Comparison of ENCODE assay signal across 8 cellular contexts in genomic region chr1:202958544-202959275, GRCh38. TPM values are rescaled to one million over a fixed set of nuclear protein-coding genes. Genes with fewer than 3 reads are reported as not detected.
DNase-seq lines count a peak whose midpoint lies in the region; ATAC-seq and TF ChIP-seq lines count a peak whose summit lies in the region.

No MANE protein-coding gene starts in this region.

- peak overlapping the region in 4 of 5 donors; percentile 77 to 97 (median 95) for H3K27ac ChIP-seq in adrenal gland
- peak overlapping the region; percentile 66 for H3K27ac ChIP-seq in layer of hippocampus (ENCODE audit: low read depth, low read length)
- peak overlapping the region; percentile 69 to 91 for H3K27ac ChIP-seq in thoracic aorta

- DNase-seq in HuH-7.5 (ENCODE audit: low spot score) (peak; percentile 38), adrenal gland (peak in 3 of 7 donors; percentile 13 to 25 (median 16)), thoracic aorta (ENCODE audit: low spot score) (no peak), NCI-H524 (lab: John Stamatoyannopoulos, UW) (no peak)

- H3K36me3 ChIP-seq in ES-I3 (ENCODE audit: insufficient read depth, low read length) (no peaks in the 10 kb centered on the region; the same call in 1 of the 2 replicates), adrenal gland (replicated peaks in 1 of 2) (peaks cover 0 to 18% of the 10 kb centered on the region in 2 donors), thoracic aorta (peaks cover 8% of the 10 kb centered on the region)

- H3K4me1 ChIP-seq in ES-I3 (ENCODE audit: insufficient read depth, low read length) (0 out of 2 replicates have a peak, but pooled peaks cover 7% of the 10 kb centered on the region), adrenal gland (replicated peaks in 1 of 2) (peaks cover 15 to 49% of the 10 kb centered on the region in 2 donors), thoracic aorta (ENCODE audit: control insufficient read depth in 1 of 2, low read depth in 2 of 2) (peaks cover 30 to 38% of the 10 kb centered on the region in 2 donors)

- intact Hi-C loops in adrenal gland (cut with DNase I): no loop called here

- no peaks in the 10 kb centered on the region for H3K27me3 ChIP-seq in adrenal gland
- H3K27me3 ChIP-seq in layer of hippocampus (ENCODE audit: control insufficient read depth, insufficient read depth, low read length): no peaks in the 10 kb centered on the region
- H3K27me3 ChIP-seq in thoracic aorta (replicated peaks; ENCODE audit: insufficient read depth): no peaks in the 10 kb centered on the region

- H3K9me3 ChIP-seq in ES-I3 (ENCODE audit: control insufficient read depth, insufficient read depth, low read length) (no peaks in the 10 kb centered on the region), adrenal gland (replicated peaks in 1 of 3) (no peaks in the 10 kb centered on the region), thoracic aorta (no peaks in the 10 kb centered on the region)

- TF ChIP-seq CTCF in adrenal gland (IDR thresholded peaks at IDR 0.05) (no peak), thoracic aorta (IDR thresholded peaks at IDR 0.05) (no peak)

- peak overlapping the region in 2 of 4 donors; percentile 94 to 97 for H3K4me3 ChIP-seq in adrenal gland
- peak overlapping the region; percentile 83 for H3K4me3 ChIP-seq in thoracic aorta

- no peak for TF ChIP-seq POLR2A in adrenal gland (IDR thresholded peaks at IDR 0.05)

- 1 to 5% (median 2%) methylated on average over 10 of the region's 10 CpGs for WGBS in adrenal gland, 4 donors

- H3K9ac ChIP-seq in ES-I3 (ENCODE audit: low read depth, low read length): peak overlapping the region; percentile 61

- no peak for ATAC-seq in thoracic aorta (ENCODE audit: insufficient number of reproducible peaks, low FRiP score, low read depth)
- no peak for ATAC-seq in HG03045 (IDR thresholded peaks at IDR 0.05; ENCODE audit: unreplicated experiment)
- ATAC-seq in GM19467 (IDR thresholded peaks at IDR 0.05; ENCODE audit: unreplicated experiment): no peak

RNA-seq across cellular contexts. Expression of gene ADIPOR1, which starts 0.6 kb away (rescaled TPM):
- 100 to 1,000 TPM in 4 of 8 donors, 10 to 100 TPM in 4; 80.5 to 143 (median 103) TPM for total RNA-seq in adrenal gland
- polyA plus RNA-seq in adrenal gland: 100 to 1,000 TPM in 1 of 3 donors, 10 to 100 TPM in 2; 57.0 to 130 (median 68.7) TPM
- 10 to 100 TPM; 91.8 to 98.6 TPM for total RNA-seq in thoracic aorta

RNA-seq across cellular contexts. Expression of gene CYB5R1, which starts 8.3 kb away (rescaled TPM):
- total RNA-seq in adrenal gland (100 to 1,000 TPM in 3 of 8 donors, 10 to 100 TPM in 5; 83.0 to 247 (median 95.4) TPM), thoracic aorta (10 to 100 TPM; 41.6 to 61.9 TPM)
- 10 to 100 TPM; 41.4 to 97.5 (median 45.0) TPM for polyA plus RNA-seq in adrenal gland

RNA-seq across cellular contexts. Expression of gene KLHL12, which starts 31.7 kb away (rescaled TPM):
- total RNA-seq in adrenal gland (10 to 100 TPM; 21.9 to 40.7 (median 26.7) TPM), thoracic aorta (10 to 100 TPM; 12.6 to 18.5 TPM)
- 10 to 100 TPM; 12.2 to 30.6 (median 14.7) TPM for polyA plus RNA-seq in adrenal gland

RNA-seq across cellular contexts. Expression of gene TMEM183A, which starts 48.5 kb away (rescaled TPM):
- 10 to 100 TPM; 44.3 to 66.1 (median 52.8) TPM for total RNA-seq in adrenal gland
- polyA plus RNA-seq in adrenal gland: 10 to 100 TPM; 23.4 to 57.0 (median 24.4) TPM
- total RNA-seq in thoracic aorta: 10 to 100 TPM; 54.3 to 72.6 TPM
